ENCODE assay signal across 10 cellular contexts in genomic region chr17:64056269-64057005, GRCh38. TPM values are rescaled to one million over a fixed set of nuclear protein-coding genes. Genes with fewer than 3 reads are reported as not detected.
DNase-seq lines count a peak whose midpoint lies in the region; ATAC-seq and TF ChIP-seq lines count a peak whose summit lies in the region.
"Had no signal": no experiment of that assay in that cellular context is flagged by ENCODE, and none has a peak within 500 bp of the region (broad histone marks: within the 10 kb centered on the region; RNA-seq: fewer than 3 reads in every experiment).

No MANE protein-coding gene starts in this region.

- no peaks in the 10 kb centered on the region for H3K27me3 ChIP-seq in OCI-LY1 (ENCODE audit: insufficient read depth, low read length)

- H3K4me1 ChIP-seq in OCI-LY1 (ENCODE audit: insufficient read depth, low read length, severe bottlenecking): peaks cover 23% of the 10 kb centered on the region

- intact Hi-C loops in activated CD4-positive, alpha-beta T cell treated with anti-CD3 and anti-CD28 coated beads for 36 hours (cut with DNase I, micrococcal nuclease): no loop called here
- intact Hi-C loops in activated T-helper 2 cell treated with anti-CD3 and anti-CD28 coated beads, Interferon-gamma antibody, Interleukin-2, Interleukin-4, amounts not matched to agents 10 μg/mL and 5 μg/mL and 100 μg/mL, durations not matched to agents 14 hours and 24 hours and 36 hours (cut with micrococcal nuclease): no loop called here

- no peak overlapping the region for H3K4me3 Mint-ChIP-seq in activated CD4-positive, alpha-beta T cell treated with anti-CD3 and anti-CD28 coated beads for 36 hours
- H3K4me3 Mint-ChIP-seq in progenitor cell of endocrine pancreas (ENCODE audit: low read depth): no peak overlapping the region
- no peak overlapping the region for H3K4me3 Mint-ChIP-seq in activated T-helper 2 cell treated with anti-CD3 and anti-CD28 coated beads, Interferon-gamma antibody, Interleukin-2, Interleukin-4, amounts not matched to agents 10 μg/mL and 5 μg/mL and 100 μg/mL, durations not matched to agents 14 hours and 24 hours and 36 hours (ENCODE audit: low read depth)
- H3K4me3 Mint-ChIP-seq: brain had no signal

- no peak for ATAC-seq in activated CD4-positive, alpha-beta T cell treated with anti-CD3 and anti-CD28 coated beads for 36 hours
- peak; percentile 79 for ATAC-seq in HG02759 (IDR thresholded peaks at IDR 0.05; ENCODE audit: unreplicated experiment)

- no peak for DNase-seq in activated CD4-positive, alpha-beta T cell treated with anti-CD3 and anti-CD28 coated beads for 36 hours
- no peak for DNase-seq in activated CD4-positive, alpha-beta T cell treated with anti-CD3 and anti-CD28 coated beads for 48 hours
- no peak for DNase-seq in progenitor cell of endocrine pancreas (ENCODE audit: low spot score, unreplicated experiment)
- DNase-seq in NCI-H1105 treated with DMSO at 0.1 percent for 48 hours (lab: John Stamatoyannopoulos, UW): no peak
- no peak for DNase-seq in activated T-helper 2 cell treated with anti-CD3 and anti-CD28 coated beads, Interferon-gamma antibody, Interleukin-2, Interleukin-4, amounts not matched to agents 10 μg/mL and 5 μg/mL and 100 μg/mL, durations not matched to agents 14 hours and 24 hours and 36 hours (ENCODE audit: low spot score)
- DNase-seq in DMS114 treated with DMSO at 0.1 percent for 48 hours (lab: John Stamatoyannopoulos, UW; ENCODE audit: unreplicated experiment): no peak
- DNase-seq: NCI-H1092 had no signal

- H3K4me2 ChIP-seq in OCI-LY1 (ENCODE audit: low read length): peak overlapping the region; percentile 48; the same call in 1 of the 2 replicates

- CTCF ChIA-PET in activated CD4-positive, alpha-beta T cell treated with anti-CD3 and anti-CD28 coated beads for 36 hours (lab: Charles Lee): interaction anchor here (0.6 to 6.6 kb wide), 10 partner anchors 8 to 218 kb away, joined by 3 to 44 read pairs (median 4); partner anchors contain the start of gene GH1

- peaks cover 41% of the 10 kb centered on the region for H3K4me1 Mint-ChIP-seq in activated CD4-positive, alpha-beta T cell treated with anti-CD3 and anti-CD28 coated beads for 36 hours
- H3K4me1 Mint-ChIP-seq in progenitor cell of endocrine pancreas (ENCODE audit: low read depth): peaks cover 11% of the 10 kb centered on the region
- peaks cover 56% of the 10 kb centered on the region for H3K4me1 Mint-ChIP-seq in activated T-helper 2 cell treated with anti-CD3 and anti-CD28 coated beads, Interferon-gamma antibody, Interleukin-2, Interleukin-4, amounts not matched to agents 10 μg/mL and 5 μg/mL and 100 μg/mL, durations not matched to agents 14 hours and 24 hours and 36 hours (ENCODE audit: low read depth)
- H3K4me1 Mint-ChIP-seq: brain had no signal

- H4K20me1 ChIP-seq in OCI-LY1 (ENCODE audit: insufficient read depth, low read length): no peaks in the 10 kb centered on the region

- H3K27ac Mint-ChIP-seq in activated CD4-positive, alpha-beta T cell treated with anti-CD3 and anti-CD28 coated beads for 36 hours: peak overlapping the region; percentile 64
- peak overlapping the region; percentile 69 for H3K27ac Mint-ChIP-seq in progenitor cell of endocrine pancreas
- no peak overlapping the region for H3K27ac Mint-ChIP-seq in activated T-helper 2 cell treated with anti-CD3 and anti-CD28 coated beads, Interferon-gamma antibody, Interleukin-2, Interleukin-4, amounts not matched to agents 10 μg/mL and 5 μg/mL and 100 μg/mL, durations not matched to agents 14 hours and 24 hours and 36 hours
- H3K27ac Mint-ChIP-seq: brain had no signal

- peak overlapping the region; percentile 25 for H3K4me3 ChIP-seq in OCI-LY1 (ENCODE audit: low read depth, low read length, poor library complexity, severe bottlenecking)

- no peaks in the 10 kb centered on the region for H3K9me3 Mint-ChIP-seq in activated CD4-positive, alpha-beta T cell treated with anti-CD3 and anti-CD28 coated beads for 36 hours (ENCODE audit: low read depth)
- no peaks in the 10 kb centered on the region for H3K9me3 Mint-ChIP-seq in progenitor cell of endocrine pancreas (ENCODE audit: low read depth)
- no peaks in the 10 kb centered on the region for H3K9me3 Mint-ChIP-seq in activated T-helper 2 cell treated with anti-CD3 and anti-CD28 coated beads, Interferon-gamma antibody, Interleukin-2, Interleukin-4, amounts not matched to agents 10 μg/mL and 5 μg/mL and 100 μg/mL, durations not matched to agents 14 hours and 24 hours and 36 hours
- H3K9me3 Mint-ChIP-seq: brain had no signal

- no peaks in the 10 kb centered on the region for H3K9me3 ChIP-seq in OCI-LY1 (ENCODE audit: low read length)

- POLR2A ChIA-PET in activated CD4-positive, alpha-beta T cell treated with anti-CD3 and anti-CD28 coated beads for 36 hours (lab: Charles Lee): no interaction called here

- no peaks in the 10 kb centered on the region for H3K79me2 ChIP-seq in OCI-LY1 (ENCODE audit: insufficient read depth, low read length)

- TF ChIP-seq CTCF in OCI-LY1 (IDR thresholded peaks at IDR 0.05; ENCODE audit: low read length): peak; percentile 42; the same call in 1 of the 2 replicates
- no peak for TF ChIP-seq CTCF in progenitor cell of endocrine pancreas (IDR thresholded peaks at IDR 0.05; ENCODE audit: unreplicated experiment)

- no peak overlapping the region for H3K27ac ChIP-seq in OCI-LY1 (ENCODE audit: low read depth, low read length, poor library complexity, severe bottlenecking)

- peaks cover 68% of the 10 kb centered on the region for H3K36me3 Mint-ChIP-seq in activated CD4-positive, alpha-beta T cell treated with anti-CD3 and anti-CD28 coated beads for 36 hours (ENCODE audit: low read depth)
- H3K36me3 Mint-ChIP-seq in progenitor cell of endocrine pancreas (ENCODE audit: insufficient read depth): peaks cover 42% of the 10 kb centered on the region
- H3K36me3 Mint-ChIP-seq in activated T-helper 2 cell treated with anti-CD3 and anti-CD28 coated beads, Interferon-gamma antibody, Interleukin-2, Interleukin-4, amounts not matched to agents 10 μg/mL and 5 μg/mL and 100 μg/mL, durations not matched to agents 14 hours and 24 hours and 36 hours (ENCODE audit: low read depth): peaks cover 98% of the 10 kb centered on the region

- no peaks in the 10 kb centered on the region for H3F3A ChIP-seq in OCI-LY1 (ENCODE audit: insufficient read depth, low read length)

- H3K36me3 ChIP-seq in OCI-LY1 (ENCODE audit: insufficient read depth, low read length): no peaks in the 10 kb centered on the region

- no peaks in the 10 kb centered on the region for H3K9me2 ChIP-seq in OCI-LY1 (ENCODE audit: low read depth, low read length)

- H3K9ac ChIP-seq in OCI-LY1 (ENCODE audit: low read length): no peak overlapping the region

- no peaks in the 10 kb centered on the region for H3K27me3 Mint-ChIP-seq in activated CD4-positive, alpha-beta T cell treated with anti-CD3 and anti-CD28 coated beads for 36 hours
- no peaks in the 10 kb centered on the region for H3K27me3 Mint-ChIP-seq in progenitor cell of endocrine pancreas
- no peaks in the 10 kb centered on the region for H3K27me3 Mint-ChIP-seq in activated T-helper 2 cell treated with anti-CD3 and anti-CD28 coated beads, Interferon-gamma antibody, Interleukin-2, Interleukin-4, amounts not matched to agents 10 μg/mL and 5 μg/mL and 100 μg/mL, durations not matched to agents 14 hours and 24 hours and 36 hours (ENCODE audit: low read depth)

- peak overlapping the region; percentile 95; the same call in 1 of the 2 replicates for H2AFZ ChIP-seq in OCI-LY1 (ENCODE audit: low read length)

RNA-seq across cellular contexts. Expression of gene ICAM2, which starts 36.0 kb away (rescaled TPM):
- total RNA-seq in activated CD4-positive, alpha-beta T cell treated with anti-CD3 and anti-CD28 coated beads for 36 hours: 10 to 100 TPM; 46.6 to 49.0 TPM
- 0.72 and 0.91 TPM in 2 replicates for total RNA-seq in progenitor cell of endocrine pancreas
- total RNA-seq in activated T-helper 2 cell treated with anti-CD3 and anti-CD28 coated beads, Interferon-gamma antibody, Interleukin-2, Interleukin-4, amounts not matched to agents 10 μg/mL and 5 μg/mL and 100 μg/mL, durations not matched to agents 14 hours and 24 hours and 36 hours: 83.2 and 85.6 TPM in 2 replicates

RNA-seq across cellular contexts. Expression of gene PRR29, which starts 58.3 kb away (rescaled TPM):
- 1 to 10 TPM; 1.0 to 1.5 TPM for total RNA-seq in activated CD4-positive, alpha-beta T cell treated with anti-CD3 and anti-CD28 coated beads for 36 hours
- total RNA-seq in progenitor cell of endocrine pancreas: 2.8 and 3.7 TPM in 2 replicates
- 0.14 and 0.18 TPM in 2 replicates for total RNA-seq in activated T-helper 2 cell treated with anti-CD3 and anti-CD28 coated beads, Interferon-gamma antibody, Interleukin-2, Interleukin-4, amounts not matched to agents 10 μg/mL and 5 μg/mL and 100 μg/mL, durations not matched to agents 14 hours and 24 hours and 36 hours

Comparison
In these comparisons a context has a peak if more than half of its experiments do, and no peak if none do; other contexts are left out.
1. RNA of gene ICAM2, which starts 36.0 kb away (total RNA-seq): 83.2 to 85.6 TPM in activated T-helper 2 cell treated with anti-CD3 and anti-CD28 coated beads, Interferon-gamma antibody, Interleukin-2, Interleukin-4, amounts not matched to agents 10 μg/mL and 5 μg/mL and 100 μg/mL, durations not matched to agents 14 hours and 24 hours and 36 hours and 46.6 to 49.0 TPM in activated CD4-positive, alpha-beta T cell treated with anti-CD3 and anti-CD28 coated beads for 36 hours; 0.72 to 0.91 TPM in progenitor cell of endocrine pancreas; every median in the first group is over 10 times any median in the second.